In the genomic region with DNA sequence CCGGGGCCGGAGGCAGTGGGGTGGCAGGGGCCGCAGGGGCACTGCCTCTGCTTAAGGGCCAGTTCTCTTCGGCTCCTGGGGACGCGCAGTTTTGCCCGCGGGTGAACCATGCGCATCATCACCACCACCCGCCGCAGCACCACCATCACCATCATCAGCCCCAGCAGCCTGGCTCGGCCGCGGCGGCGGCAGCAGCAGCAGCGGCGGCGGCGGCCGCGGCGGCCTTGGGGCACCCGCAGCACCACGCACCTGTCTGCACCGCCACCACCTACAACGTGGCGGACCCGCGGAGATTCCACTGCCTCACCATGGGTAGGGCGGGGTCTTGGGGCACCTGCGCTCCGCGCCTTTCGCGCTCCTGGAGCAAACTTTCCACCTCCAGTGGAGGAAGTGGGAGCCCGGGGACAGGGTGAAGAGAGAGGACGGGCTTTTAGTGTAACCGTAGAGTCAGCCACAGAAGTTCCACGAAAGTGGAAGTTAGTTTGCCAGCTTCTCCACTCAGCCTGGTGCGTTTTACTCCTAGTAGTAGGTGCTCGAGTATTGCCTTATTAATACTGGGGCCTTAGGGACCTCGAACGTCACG, we compare ENCODE assay signal across 9 cellular contexts. TPM values are rescaled to one million over a fixed set of nuclear protein-coding genes. Genes with fewer than 3 reads are reported as not detected.
A peak's percentile ranks its signal among the peaks of the same experiment; 100 is the strongest.
DNase-seq lines count a peak whose midpoint lies in the region; ATAC-seq and TF ChIP-seq lines count a peak whose summit lies in the region.
"Had no signal": no experiment of that assay in that cellular context is flagged by ENCODE, and none has a peak within 500 bp of the region (broad histone marks: within the 10 kb centered on the region; RNA-seq: fewer than 3 reads in every experiment).

No MANE protein-coding gene starts in this region.

- H3K36me3 Mint-ChIP-seq in CD14-positive monocyte: peaks cover 0 to 8% of the 10 kb centered on the region in 2 donors
- H3K36me3 Mint-ChIP-seq in nephron progenitor cell (ENCODE audit: low read depth): no peaks in the 10 kb centered on the region

- intact Hi-C loops in CD14-positive monocyte (cut with micrococcal nuclease) (no loop called here), colonic mucosa (cut with DNase I) (loop anchor here (10.0 kb wide), 1 partner anchor 114 kb away; no protein-coding TSS in a partner anchor)

- H3K27ac Mint-ChIP-seq in CD14-positive monocyte: no peak overlapping the region
- H3K27ac Mint-ChIP-seq in nephron progenitor cell: no peak overlapping the region

- H3K9me3 ChIP-seq in colonic mucosa: no peaks in the 10 kb centered on the region

- H3K36me3 ChIP-seq in colonic mucosa: no peaks in the 10 kb centered on the region

- peaks cover 6% of the 10 kb centered on the region for H3K4me1 ChIP-seq in colonic mucosa

- DNase-seq in CD14-positive monocyte (ENCODE audit: low spot score) (no peak), KBM-7 (peak; percentile 28), colonic mucosa (no peak), nephron progenitor cell (peak; percentile 35), pons (ENCODE audit: low spot score) (no peak), NCI-H774 (lab: John Stamatoyannopoulos, UW) (no peak), NCI-H2171 (lab: John Stamatoyannopoulos, UW) (no peak)
- DNase-seq: SIG-M5 had no signal

- H3K27me3 Mint-ChIP-seq in CD14-positive monocyte (ENCODE audit: low read depth in 3 of 3) (peaks cover 98 to 100% (median 98%) of the 10 kb centered on the region in 3 donors), nephron progenitor cell (ENCODE audit: low read depth, poor library complexity) (peaks cover 100% of the 10 kb centered on the region)

- peaks cover 91% of the 10 kb centered on the region for H3K27me3 ChIP-seq in colonic mucosa

- ATAC-seq in HG02870 (IDR thresholded peaks at IDR 0.05; ENCODE audit: unreplicated experiment): no peak

- no peak overlapping the region for H3K9ac ChIP-seq in colonic mucosa (ENCODE audit: low read depth in 2 of 2, low read length in 2 of 2)

- peak overlapping the region; percentile 19 for H3K4me3 ChIP-seq in colonic mucosa

- H3K4me1 Mint-ChIP-seq in CD14-positive monocyte (peaks cover 43% of the 10 kb centered on the region), nephron progenitor cell (peaks cover 59% of the 10 kb centered on the region)

- peak overlapping the region; percentile 51 to 87 for H3K4me3 Mint-ChIP-seq in CD14-positive monocyte
- H3K4me3 Mint-ChIP-seq in nephron progenitor cell: peak overlapping the region; percentile 54

- in situ Hi-C loops in KBM-7 (cut with MboI; ENCODE audit: low pct_unique_long_range_greater_than_20kb, low sequenced_read_pairs): no loop called here

- H3K9me3 Mint-ChIP-seq in CD14-positive monocyte (peaks cover 0 to 24% (median 5%) of the 10 kb centered on the region in 7 donors), nephron progenitor cell (no peaks in the 10 kb centered on the region)

- no peak for TF ChIP-seq CTCF in CD14-positive monocyte (IDR thresholded peaks at IDR 0.05)
- no peak for TF ChIP-seq CTCF in colonic mucosa (IDR thresholded peaks at IDR 0.05)
- TF ChIP-seq CTCF in nephron progenitor cell (IDR thresholded peaks at IDR 0.05): no peak

- no peak overlapping the region for H3K27ac ChIP-seq in colonic mucosa

RNA-seq across cellular contexts. Expression of a gene that starts 0.7 kb away (rescaled TPM):
- not detected for polyA plus RNA-seq in CD14-positive monocyte
- not detected for total RNA-seq in colonic mucosa

RNA-seq across cellular contexts. Expression of a gene that starts 36.3 kb away (rescaled TPM):
- polyA plus RNA-seq in CD14-positive monocyte: 10 to 100 TPM; 73.4 to 83.3 TPM
- 10 to 100 TPM; 13.5 to 26.2 TPM for total RNA-seq in colonic mucosa

Comparison
In these comparisons a context has a peak if more than half of its experiments do, and no peak if none do; other contexts are left out.
1. DNase-seq: peak in KBM-7 (single experiment) and nephron progenitor cell (single experiment); none in CD14-positive monocyte (single experiment), colonic mucosa (single experiment), pons (single experiment), NCI-H774 (single experiment) and NCI-H2171 (single experiment).